In the genomic region with DNA sequence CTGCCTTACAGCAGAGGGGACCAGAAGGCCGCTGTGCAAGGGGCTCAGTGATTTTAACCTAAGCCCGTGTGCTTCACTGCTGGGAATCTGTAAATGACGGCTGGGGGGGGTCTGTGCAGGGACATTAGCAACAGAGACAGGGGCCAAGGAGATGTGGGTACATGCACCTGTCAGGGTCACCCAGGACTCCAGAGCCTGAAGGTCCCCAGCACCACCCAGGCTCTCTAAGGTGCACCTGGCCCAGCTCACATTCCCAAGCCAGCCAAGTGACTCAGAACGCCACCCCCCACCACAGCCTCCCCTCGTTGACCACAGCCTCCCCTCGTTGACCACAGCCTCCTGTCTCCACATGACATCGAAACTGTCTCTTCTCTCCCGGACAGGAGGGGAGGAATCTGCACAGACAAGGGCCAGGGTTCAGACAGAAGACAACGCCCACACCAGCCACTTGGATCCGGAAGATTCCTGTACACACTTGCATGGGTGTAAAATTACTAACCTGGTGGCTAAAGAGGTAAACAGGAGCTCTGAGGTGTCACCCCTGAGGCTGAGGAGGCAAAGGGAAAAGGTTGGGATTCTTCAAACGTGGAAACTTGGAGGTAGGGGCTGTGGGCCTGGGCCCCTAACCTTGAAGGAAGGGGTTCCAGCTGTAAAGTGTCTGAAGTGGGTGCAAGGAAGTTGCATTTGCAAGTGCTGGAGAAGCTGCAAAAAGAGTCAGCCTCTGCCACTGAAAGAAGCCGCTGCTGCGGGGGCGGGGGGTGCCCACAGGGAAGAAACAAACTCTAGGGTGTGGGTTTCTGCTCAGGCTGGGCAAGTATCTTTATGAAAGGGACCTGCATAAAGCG, we compare ENCODE assay signal across 9 cellular contexts. TPM values are rescaled to one million over a fixed set of nuclear protein-coding genes. Genes with fewer than 3 reads are reported as not detected.
A peak's percentile ranks its signal among the peaks of the same experiment; 100 is the strongest.
DNase-seq lines count a peak whose midpoint lies in the region; ATAC-seq and TF ChIP-seq lines count a peak whose summit lies in the region.
"Had no signal": no experiment of that assay in that cellular context is flagged by ENCODE, and none has a peak within 500 bp of the region (broad histone marks: within the 10 kb centered on the region; RNA-seq: fewer than 3 reads in every experiment).

No MANE protein-coding gene starts in this region.

- no peak overlapping the region for H3K4me3 Mint-ChIP-seq in activated CD4-positive, alpha-beta T cell treated with anti-CD3 and anti-CD28 coated beads for 36 hours

- no peak for TF ChIP-seq CTCF in foreskin keratinocyte (conservative IDR thresholded peaks at IDR 0.05)

- H3K4me1 Mint-ChIP-seq in activated CD4-positive, alpha-beta T cell treated with anti-CD3 and anti-CD28 coated beads for 36 hours = peaks cover 45% of the 10 kb centered on the region

- TF ChIP-seq POLR2A in GM18505 (IDR thresholded peaks at IDR 0.05; ENCODE audit: borderline replicate concordance, extremely low read depth, insufficient read depth, insufficient read length) = no peak

- intact Hi-C loops in activated CD4-positive, alpha-beta T cell treated with anti-CD3 and anti-CD28 coated beads for 36 hours (cut with DNase I, micrococcal nuclease) = loop anchor here (5.0 to 10.0 kb wide), 3 partner anchors 76 to 593 kb away; no protein-coding TSS in a partner anchor

- peak overlapping the region; percentile 40 for H3K27ac Mint-ChIP-seq in activated CD4-positive, alpha-beta T cell treated with anti-CD3 and anti-CD28 coated beads for 36 hours

- CTCF ChIA-PET in activated CD4-positive, alpha-beta T cell treated with anti-CD3 and anti-CD28 coated beads for 36 hours (lab: Charles Lee) = no interaction called here

- no peaks in the 10 kb centered on the region for H3K27me3 ChIP-seq in foreskin keratinocyte

- H3K36me3 Mint-ChIP-seq in activated CD4-positive, alpha-beta T cell treated with anti-CD3 and anti-CD28 coated beads for 36 hours (ENCODE audit: low read depth) = no peaks in the 10 kb centered on the region

- POLR2A ChIA-PET in activated CD4-positive, alpha-beta T cell treated with anti-CD3 and anti-CD28 coated beads for 36 hours (lab: Charles Lee) = no interaction called here

- peak overlapping the region; percentile 88 for H3K27ac ChIP-seq in foreskin keratinocyte

- H3K27me3 Mint-ChIP-seq in activated CD4-positive, alpha-beta T cell treated with anti-CD3 and anti-CD28 coated beads for 36 hours = peaks cover 2% of the 10 kb centered on the region

- peak; percentile 90 for DNase-seq in activated CD4-positive, alpha-beta T cell treated with anti-CD3 and anti-CD28 coated beads for 36 hours
- DNase-seq in foreskin keratinocyte (peak; percentile 93 to 95), NCI-H187 (lab: John Stamatoyannopoulos, UW) (no peak), AG08396 (ENCODE audit: low spot score) (no peak)
- DNase-seq in stimulated activated CD8-positive, alpha-beta memory T cell treated with anti-CD3 and anti-CD28 coated beads, Interleukin-4, amount 100 ng/mL, for 24 hours (ENCODE audit: low read depth) = peak; percentile 48

- H3K9me3 Mint-ChIP-seq in activated CD4-positive, alpha-beta T cell treated with anti-CD3 and anti-CD28 coated beads for 36 hours (ENCODE audit: low read depth) = no peaks in the 10 kb centered on the region

- ATAC-seq in HG02870 (IDR thresholded peaks at IDR 0.05; ENCODE audit: unreplicated experiment) = peak; percentile 71
- peak; percentile 51 for ATAC-seq in activated CD4-positive, alpha-beta T cell treated with anti-CD3 and anti-CD28 coated beads for 36 hours
- peak; percentile 58 for ATAC-seq in foreskin keratinocyte
- no peak for ATAC-seq in HG03095 (IDR thresholded peaks at IDR 0.05; ENCODE audit: unreplicated experiment)
- no peak for ATAC-seq in GM18505 (IDR thresholded peaks at IDR 0.05; ENCODE audit: unreplicated experiment)

- H3K4me1 ChIP-seq in foreskin keratinocyte = peaks cover 40% of the 10 kb centered on the region

RNA-seq across cellular contexts. Expression of a gene that starts 27.0 kb away (rescaled TPM):
- total RNA-seq in activated CD4-positive, alpha-beta T cell treated with anti-CD3 and anti-CD28 coated beads for 36 hours = not detected
- 2.7 and 4.7 TPM in 2 replicates for total RNA-seq in foreskin keratinocyte
- polyA plus RNA-seq in foreskin keratinocyte = 4.5 and 8.0 TPM in 2 replicates
- total RNA-seq: fibroblast of villous mesenchyme had no signal

RNA-seq across cellular contexts. Expression of a gene that starts 52.4 kb away (rescaled TPM):
- not detected for total RNA-seq in activated CD4-positive, alpha-beta T cell treated with anti-CD3 and anti-CD28 coated beads for 36 hours
- total RNA-seq in foreskin keratinocyte = 2.4 and 65.7 TPM in 2 replicates
- 2.1 and 104 TPM in 2 replicates for polyA plus RNA-seq in foreskin keratinocyte
- total RNA-seq: fibroblast of villous mesenchyme had no signal

Comparison
In these comparisons a context has a peak if more than half of its experiments do, and no peak if none do; other contexts are left out.
1. ATAC-seq: peak in HG02870 (single experiment), activated CD4-positive, alpha-beta T cell treated with anti-CD3 and anti-CD28 coated beads for 36 hours (single experiment) and foreskin keratinocyte (single experiment); none in HG03095 (single experiment) and GM18505 (single experiment).
2. DNase-seq: peak in activated CD4-positive, alpha-beta T cell treated with anti-CD3 and anti-CD28 coated beads for 36 hours (single experiment), foreskin keratinocyte (2 of 2) and stimulated activated CD8-positive, alpha-beta memory T cell treated with anti-CD3 and anti-CD28 coated beads, Interleukin-4, amount 100 ng/mL, for 24 hours (single experiment); none in NCI-H187 (0 of 2) and AG08396 (single experiment).